1 cellular context compared by ENCODE assay signal in genomic region chr15:35067501-35068347, GRCh38.
TF ChIP-seq lines count a peak whose summit lies in the region.

No MANE protein-coding gene starts in this region.

TF ChIP-seq in WTC11, 78 proteins besides CTCF, POLR2A, EP300 and RAD21 (continued from another document):
- TF ChIP-seq ZMAT4 (CRISPR knock-in tag; IDR thresholded peaks at IDR 0.05) = no peak
- TF ChIP-seq GTF2I (CRISPR knock-in tag; conservative IDR thresholded peaks at IDR 0.05) = no peak
- TF ChIP-seq E2F1 (CRISPR knock-in tag; IDR thresholded peaks at IDR 0.05) = no peak
- TF ChIP-seq ZNF396 (CRISPR knock-in tag; IDR thresholded peaks at IDR 0.05; ENCODE audit: borderline replicate concordance) = no peak
- no peak for TF ChIP-seq SMAD4 (CRISPR knock-in tag; IDR thresholded peaks at IDR 0.05)
- no peak for TF ChIP-seq SMAD3 (CRISPR knock-in tag; IDR thresholded peaks at IDR 0.05; ENCODE audit: borderline replicate concordance)
- TF ChIP-seq CBFB (CRISPR knock-in tag; IDR thresholded peaks at IDR 0.05; ENCODE audit: low read depth) = no peak
